In genomic region chr10:102773986-102774385, GRCh38 we compare ENCODE assay signal across 10 cellular contexts. TPM values are rescaled to one million over a fixed set of nuclear protein-coding genes. Genes with fewer than 3 reads are reported as not detected.
DNase-seq lines count a peak whose midpoint lies in the region; ATAC-seq and TF ChIP-seq lines count a peak whose summit lies in the region.
"Had no signal": no experiment of that assay in that cellular context is flagged by ENCODE, and none has a peak within 500 bp of the region (broad histone marks: within the 10 kb centered on the region; RNA-seq: fewer than 3 reads in every experiment).

No MANE protein-coding gene starts in this region.

- no peak overlapping the region for H3K4me3 ChIP-seq in brain microvascular endothelial cell (ENCODE audit: low read depth, low read length)

- ATAC-seq in activated naive CD8-positive, alpha-beta T cell treated with anti-CD3 and anti-CD28 coated beads, Interleukin-2, amount 50 U/mL, for 24 hours: no peak
- ATAC-seq in GM18502 (IDR thresholded peaks at IDR 0.05; ENCODE audit: poor library complexity, unreplicated experiment) (no peak), HG02884 (IDR thresholded peaks at IDR 0.05; ENCODE audit: unreplicated experiment) (no peak)

- no peaks in the 10 kb centered on the region for H3K27me3 ChIP-seq in brain microvascular endothelial cell (replicated peaks)

- no peak overlapping the region for H3K4me3 Mint-ChIP-seq in activated naive CD8-positive, alpha-beta T cell treated with anti-CD3 and anti-CD28 coated beads for 36 hours
- H3K4me3 Mint-ChIP-seq in activated naive CD8-positive, alpha-beta T cell treated with anti-CD3 and anti-CD28 coated beads, Interleukin-2, amount 50 U/mL, for 24 hours: no peak overlapping the region
- H3K4me3 Mint-ChIP-seq in type B pancreatic cell: peak overlapping the region; percentile 42

- no peaks in the 10 kb centered on the region for H3K36me3 ChIP-seq in brain microvascular endothelial cell (replicated peaks)

- DNase-seq in activated naive CD8-positive, alpha-beta T cell treated with anti-CD3 and anti-CD28 coated beads for 36 hours: peak; percentile 39
- DNase-seq in activated naive CD8-positive, alpha-beta T cell treated with anti-CD3 and anti-CD28 coated beads, Interleukin-2, amount 50 U/mL, for 24 hours: no peak
- DNase-seq in brain microvascular endothelial cell: no peak
- DNase-seq in mucosa of gallbladder (ENCODE audit: low spot score): peak; percentile 33
- DNase-seq in type B pancreatic cell (ENCODE audit: extremely low spot score, unreplicated experiment): no peak
- DNase-seq in HuH-7.5 (ENCODE audit: low spot score): no peak
- DNase-seq: activated CD4-positive, CD25-positive, alpha-beta regulatory T cell treated with anti-CD3 and anti-CD28 coated beads, Interleukin-2, amount 50 U/mL, for 72 hours; Calu3 had no signal

- no peak overlapping the region for H3K27ac Mint-ChIP-seq in activated naive CD8-positive, alpha-beta T cell treated with anti-CD3 and anti-CD28 coated beads for 36 hours
- no peak overlapping the region for H3K27ac Mint-ChIP-seq in activated naive CD8-positive, alpha-beta T cell treated with anti-CD3 and anti-CD28 coated beads, Interleukin-2, amount 50 U/mL, for 24 hours
- peak overlapping the region; percentile 69 for H3K27ac Mint-ChIP-seq in type B pancreatic cell

- no peaks in the 10 kb centered on the region for H3K27me3 Mint-ChIP-seq in activated naive CD8-positive, alpha-beta T cell treated with anti-CD3 and anti-CD28 coated beads for 36 hours
- no peaks in the 10 kb centered on the region for H3K27me3 Mint-ChIP-seq in activated naive CD8-positive, alpha-beta T cell treated with anti-CD3 and anti-CD28 coated beads, Interleukin-2, amount 50 U/mL, for 24 hours
- H3K27me3 Mint-ChIP-seq in type B pancreatic cell: no peaks in the 10 kb centered on the region

- peaks cover 76% of the 10 kb centered on the region for H3K4me1 Mint-ChIP-seq in activated naive CD8-positive, alpha-beta T cell treated with anti-CD3 and anti-CD28 coated beads for 36 hours
- peaks cover 78% of the 10 kb centered on the region for H3K4me1 Mint-ChIP-seq in activated naive CD8-positive, alpha-beta T cell treated with anti-CD3 and anti-CD28 coated beads, Interleukin-2, amount 50 U/mL, for 24 hours
- H3K4me1 Mint-ChIP-seq in type B pancreatic cell (ENCODE audit: unreplicated experiment): peaks cover 73% of the 10 kb centered on the region

- peak overlapping the region; percentile 12 for H3K27ac ChIP-seq in brain microvascular endothelial cell

- TF ChIP-seq CTCF in brain microvascular endothelial cell (IDR thresholded peaks at IDR 0.05; ENCODE audit: low read depth, low read length, missing control alignments) (no peak), type B pancreatic cell (conservative IDR thresholded peaks at IDR 0.05) (no peak)

- in situ Hi-C loops in brain microvascular endothelial cell (cut with HindIII; ENCODE audit: low pct_ligation_motif_present, low sequenced_read_pairs): no loop called here

- peaks cover 6% of the 10 kb centered on the region for H3K36me3 Mint-ChIP-seq in activated naive CD8-positive, alpha-beta T cell treated with anti-CD3 and anti-CD28 coated beads for 36 hours
- peaks cover 2% of the 10 kb centered on the region for H3K36me3 Mint-ChIP-seq in activated naive CD8-positive, alpha-beta T cell treated with anti-CD3 and anti-CD28 coated beads, Interleukin-2, amount 50 U/mL, for 24 hours (ENCODE audit: low read depth)
- H3K36me3 Mint-ChIP-seq in type B pancreatic cell: no peaks in the 10 kb centered on the region

- H3K9me3 Mint-ChIP-seq in activated naive CD8-positive, alpha-beta T cell treated with anti-CD3 and anti-CD28 coated beads for 36 hours: no peaks in the 10 kb centered on the region
- no peaks in the 10 kb centered on the region for H3K9me3 Mint-ChIP-seq in activated naive CD8-positive, alpha-beta T cell treated with anti-CD3 and anti-CD28 coated beads, Interleukin-2, amount 50 U/mL, for 24 hours
- no peaks in the 10 kb centered on the region for H3K9me3 Mint-ChIP-seq in type B pancreatic cell

RNA-seq across cellular contexts. Expression of gene WBP1L, which starts 30.2 kb away (rescaled TPM):
- total RNA-seq in activated naive CD8-positive, alpha-beta T cell treated with anti-CD3 and anti-CD28 coated beads for 36 hours: 10 to 100 TPM; 11.8 to 12.0 TPM
- total RNA-seq in mucosa of gallbladder (58.1 TPM), type B pancreatic cell (ENCODE audit: low replicate concordance) (40.3 and 80.4 TPM in 2 replicates)

RNA-seq across cellular contexts. Expression of gene SFXN2, which starts 59.5 kb away (rescaled TPM):
- total RNA-seq in activated naive CD8-positive, alpha-beta T cell treated with anti-CD3 and anti-CD28 coated beads for 36 hours: 10 to 100 TPM; 23.6 to 28.0 TPM
- total RNA-seq in mucosa of gallbladder: 6.4 TPM
- 27.8 and 35.8 TPM in 2 replicates for total RNA-seq in type B pancreatic cell (ENCODE audit: low replicate concordance)

RNA-seq across cellular contexts. Expression of gene ARL3, which starts 59.8 kb away (rescaled TPM):
- total RNA-seq in activated naive CD8-positive, alpha-beta T cell treated with anti-CD3 and anti-CD28 coated beads for 36 hours: 1 to 10 TPM; 5.7 to 6.2 TPM
- total RNA-seq in mucosa of gallbladder: 11.1 TPM
- total RNA-seq in type B pancreatic cell (ENCODE audit: low replicate concordance): 12.2 and 15.8 TPM in 2 replicates

Comparison
In these comparisons a context has a peak if more than half of its experiments do, and no peak if none do; other contexts are left out.
1. DNase-seq: peak in activated naive CD8-positive, alpha-beta T cell treated with anti-CD3 and anti-CD28 coated beads for 36 hours (single experiment) and mucosa of gallbladder (single experiment); none in activated naive CD8-positive, alpha-beta T cell treated with anti-CD3 and anti-CD28 coated beads, Interleukin-2, amount 50 U/mL, for 24 hours (single experiment), brain microvascular endothelial cell (single experiment), type B pancreatic cell (single experiment) and HuH-7.5 (single experiment).